8 cellular contexts compared by ENCODE assay signal in genomic region chr12:130839770-130840355, GRCh38. TPM values are rescaled to one million over a fixed set of nuclear protein-coding genes. Genes with fewer than 3 reads are reported as not detected.
DNase-seq lines count a peak whose midpoint lies in the region; ATAC-seq and TF ChIP-seq lines count a peak whose summit lies in the region.

No MANE protein-coding gene starts in this region.

- no peaks in the 10 kb centered on the region for H3K27me3 Mint-ChIP-seq in stimulated activated naive CD8-positive, alpha-beta T cell treated with anti-CD3 and anti-CD28 coated beads, Interleukin-15, Interleukin-2, amounts not matched to agents 100 ng/mL and 50 ng/mL, for 24 hours

- no peak overlapping the region for H3K27ac ChIP-seq in ascending aorta

- peaks cover 26% of the 10 kb centered on the region for H3K4me1 Mint-ChIP-seq in stimulated activated naive CD8-positive, alpha-beta T cell treated with anti-CD3 and anti-CD28 coated beads, Interleukin-15, Interleukin-2, amounts not matched to agents 100 ng/mL and 50 ng/mL, for 24 hours (ENCODE audit: low read depth)

- H3K27me3 ChIP-seq in ascending aorta (no peaks in the 10 kb centered on the region), H7 (ENCODE audit: control insufficient read depth, insufficient read depth, low read length) (peaks cover 5% of the 10 kb centered on the region)

- no peak for TF ChIP-seq CTCF in ascending aorta (IDR thresholded peaks at IDR 0.05)

- H3K4me1 ChIP-seq in ascending aorta: peaks cover 5 to 8% of the 10 kb centered on the region in 2 donors

- H3K27ac Mint-ChIP-seq in stimulated activated naive CD8-positive, alpha-beta T cell treated with anti-CD3 and anti-CD28 coated beads, Interleukin-15, Interleukin-2, amounts not matched to agents 100 ng/mL and 50 ng/mL, for 24 hours: peak overlapping the region; percentile 91

- no peaks in the 10 kb centered on the region for H3K36me3 Mint-ChIP-seq in stimulated activated naive CD8-positive, alpha-beta T cell treated with anti-CD3 and anti-CD28 coated beads, Interleukin-15, Interleukin-2, amounts not matched to agents 100 ng/mL and 50 ng/mL, for 24 hours (ENCODE audit: low read depth)

- H3K9me3 ChIP-seq in ascending aorta: no peaks in the 10 kb centered on the region

- intact Hi-C loops in ascending aorta (cut with DNase I): loop anchor here (1.0 to 2.0 kb wide), 2 partner anchors 21 to 31 kb away; no protein-coding TSS in a partner anchor

- H3K36me3 ChIP-seq in ascending aorta (no peaks in the 10 kb centered on the region), H7 (replicated peaks; ENCODE audit: control insufficient read depth, insufficient read depth, low read length) (no peaks in the 10 kb centered on the region)

- no peak for ATAC-seq in stimulated activated naive CD8-positive, alpha-beta T cell treated with anti-CD3 and anti-CD28 coated beads, Interleukin-15, Interleukin-2, amounts not matched to agents 100 U/mL and 50 U/mL, for 24 hours

- no peak for DNase-seq in stimulated activated naive CD8-positive, alpha-beta T cell treated with anti-CD3 and anti-CD28 coated beads, Interleukin-15, Interleukin-2, amounts not matched to agents 100 U/mL and 50 U/mL, for 24 hours
- peak in 1 of 2 donors; percentile 40 for DNase-seq in ascending aorta (ENCODE audit: low spot score in 2 of 2)
- peak; percentile 33 for DNase-seq in mesenteric fat pad (ENCODE audit: low spot score)
- no peak for DNase-seq in NCI-H526 treated with DMSO at 0.1 percent for 48 hours (lab: John Stamatoyannopoulos, UW)
- DNase-seq in H7: no peak
- DNase-seq in NCI-H1436 (lab: John Stamatoyannopoulos, UW): no peak
- no peak for DNase-seq in DMS 273 (lab: John Stamatoyannopoulos, UW; ENCODE audit: unreplicated experiment)

- no peaks in the 10 kb centered on the region for H3K9me3 Mint-ChIP-seq in stimulated activated naive CD8-positive, alpha-beta T cell treated with anti-CD3 and anti-CD28 coated beads, Interleukin-15, Interleukin-2, amounts not matched to agents 100 ng/mL and 50 ng/mL, for 24 hours

- peak overlapping the region; percentile 83 for H3K4me3 Mint-ChIP-seq in stimulated activated naive CD8-positive, alpha-beta T cell treated with anti-CD3 and anti-CD28 coated beads, Interleukin-15, Interleukin-2, amounts not matched to agents 100 ng/mL and 50 ng/mL, for 24 hours

- H3K4me3 ChIP-seq in ascending aorta: peak overlapping the region; percentile 93 to 100
- no peak overlapping the region for H3K4me3 ChIP-seq in H7 (ENCODE audit: insufficient read depth, low read depth, low read length)

RNA-seq across cellular contexts. Expression of gene STX2, which starts 0.8 kb away (rescaled TPM):
- total RNA-seq in ascending aorta: 16.6 TPM
- 29.7 TPM for total RNA-seq in mesenteric fat pad
- 19.3 and 24.9 TPM in 2 replicates for total RNA-seq in H7 (2014; rRNA removed; shearing (Covaris generic))

RNA-seq across cellular contexts. Expression of gene RAN, which starts 32.0 kb away (rescaled TPM):
- 73.7 TPM for total RNA-seq in ascending aorta
- total RNA-seq in mesenteric fat pad: 472 TPM
- total RNA-seq in H7 (2014; rRNA removed; shearing (Covaris generic)): 1,191 and 1,396 TPM in 2 replicates
